Comparison of ENCODE assay signal across 4 cellular contexts in the genomic region with DNA sequence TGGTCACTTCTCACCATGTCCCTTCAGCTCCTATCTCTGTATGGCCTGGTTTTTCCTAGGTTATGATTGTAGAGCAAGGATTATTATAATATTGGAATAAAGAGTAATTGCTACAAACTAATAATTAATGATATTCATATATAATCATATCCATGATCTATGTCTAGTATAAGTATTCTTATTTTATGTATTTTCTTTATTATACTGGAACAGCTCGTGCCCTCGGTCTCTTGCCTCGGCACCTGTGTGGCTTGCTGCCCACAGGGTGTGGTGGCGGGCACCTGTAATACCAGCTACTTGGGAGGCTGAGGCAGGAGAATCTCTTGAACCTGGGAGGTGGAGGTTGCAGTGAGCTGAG. TPM values are rescaled to one million over a fixed set of nuclear protein-coding genes. Genes with fewer than 3 reads are reported as not detected.
"Had no signal": no experiment of that assay in that cellular context is flagged by ENCODE, and none has a peak within 500 bp of the region (broad histone marks: within the 10 kb centered on the region; RNA-seq: fewer than 3 reads in every experiment).

No MANE protein-coding gene starts in this region.

RNA-seq across cellular contexts. Expression of gene TNFSF14, which starts 36.5 kb away (rescaled TPM):
- total RNA-seq: LHCN-M2 had no signal

RNA-seq across cellular contexts. Expression of gene CD70, which starts 42.5 kb away (rescaled TPM):
- total RNA-seq: PC-9, Right ventricle myocardium superior had no signal
- polyA plus RNA-seq: aorta had no signal
